Comparison of ENCODE assay signal across 28 cellular contexts in the genomic region with DNA sequence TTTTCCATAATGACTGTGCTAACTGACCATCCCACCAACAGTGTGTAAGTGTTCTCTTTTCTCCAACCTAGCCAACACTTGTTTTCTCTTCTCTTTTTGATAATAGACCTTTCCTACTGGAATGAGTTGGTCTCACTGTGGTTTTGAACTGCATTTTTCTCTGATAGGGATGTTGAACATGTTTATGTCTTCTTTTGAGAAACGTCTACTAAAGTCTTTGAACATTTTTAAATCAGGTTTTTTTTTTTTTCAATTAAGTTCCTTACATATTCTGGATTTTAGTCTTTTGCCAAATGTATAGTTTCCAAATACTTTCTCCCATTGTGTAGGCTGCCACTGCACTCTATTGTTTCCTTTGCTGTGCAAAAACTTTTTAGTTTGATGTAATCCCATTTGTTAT.
"Had no signal": no experiment of that assay in that cellular context is flagged by ENCODE, and none has a peak within 500 bp of the region (broad histone marks: within the 10 kb centered on the region; RNA-seq: fewer than 3 reads in every experiment).

No MANE protein-coding gene starts in this region.

- ATAC-seq: activated CD4-positive, alpha-beta T cell treated with anti-CD3 and anti-CD28 coated beads for 36 hours; activated CD8-positive, alpha-beta memory T cell treated with anti-CD3 and anti-CD28 coated beads, Interleukin-2, amount 10 ng/mL, durations not matched to agents 7 days and 5 days; activated CD8-positive, alpha-beta T cell treated with anti-CD3 and anti-CD28 coated beads, Interleukin-2, amount 10 ng/mL, durations not matched to agents 7 days and 5 days; activated naive CD4-positive, alpha-beta T cell treated with anti-CD3 and anti-CD28 coated beads, Interleukin-2, amount 50 U/mL, for 72 hours; body of pancreas; esophagus mucosa; gastroesophageal sphincter; heart right ventricle had no signal

- H3K4me3 ChIP-seq: body of pancreas, colonic mucosa, dorsolateral prefrontal cortex, gastroesophageal sphincter, heart right ventricle, hepatocyte had no signal

- H3K27ac ChIP-seq: body of pancreas, colonic mucosa, dorsolateral prefrontal cortex, gastroesophageal sphincter, heart right ventricle, hepatocyte had no signal

- DNase-seq: activated CD4-positive, alpha-beta memory T cell treated with anti-CD3 and anti-CD28 coated beads for 36 hours; activated CD4-positive, alpha-beta T cell treated with anti-CD3 and anti-CD28 coated beads for 36 hours; activated CD4-positive, alpha-beta T cell treated with anti-CD3 and anti-CD28 coated beads, Interleukin-2, amount 10 ng/mL, durations not matched to agents 24 days and 14 days; activated CD4-positive, CD25-positive, alpha-beta regulatory T cell; activated CD4-positive, CD25-positive, alpha-beta regulatory T cell treated with anti-CD3 and anti-CD28 coated beads, Interleukin-2, amount 50 U/mL, for 72 hours; activated CD8-positive, alpha-beta memory T cell treated with anti-CD3 and anti-CD28 coated beads, Interleukin-2, amount 10 ng/mL, durations not matched to agents 7 days and 5 days; activated CD8-positive, alpha-beta memory T cell treated with anti-CD3 and anti-CD28 coated beads, Interleukin-2, amount 50 U/mL, for 4 hours; activated CD8-positive, alpha-beta T cell treated with anti-CD3 and anti-CD28 coated beads, Interleukin-2, amount 10 ng/mL, durations not matched to agents 7 days and 5 days; activated effector memory CD4-positive, alpha-beta T cell treated with anti-CD3 and anti-CD28 coated beads, Interleukin-2, amount 50 U/mL, for 16 hours; activated naive CD4-positive, alpha-beta T cell treated with anti-CD3 and anti-CD28 coated beads for 36 hours; activated naive CD8-positive, alpha-beta T cell treated with anti-CD3 and anti-CD28 coated beads, Interleukin-2, amount 10 ng/mL, durations not matched to agents 7 days and 5 days; activated T-cell treated with anti-CD3 and anti-CD28 coated beads, Interleukin-2, amount 50 U/mL, for 1 hour; activated T-cell treated with anti-CD3 and anti-CD28 coated beads, Interleukin-2, amount 50 U/mL, for 48 hours; amniotic stem cell; anterior cingulate cortex; body of pancreas; caudate nucleus; colonic mucosa; dorsolateral prefrontal cortex; effector memory CD4-positive, alpha-beta T cell; endodermal cell; foreskin melanocyte; heart right ventricle; T-helper 2 cell had no signal
